1 cellular context compared by ENCODE assay signal in the genomic region with DNA sequence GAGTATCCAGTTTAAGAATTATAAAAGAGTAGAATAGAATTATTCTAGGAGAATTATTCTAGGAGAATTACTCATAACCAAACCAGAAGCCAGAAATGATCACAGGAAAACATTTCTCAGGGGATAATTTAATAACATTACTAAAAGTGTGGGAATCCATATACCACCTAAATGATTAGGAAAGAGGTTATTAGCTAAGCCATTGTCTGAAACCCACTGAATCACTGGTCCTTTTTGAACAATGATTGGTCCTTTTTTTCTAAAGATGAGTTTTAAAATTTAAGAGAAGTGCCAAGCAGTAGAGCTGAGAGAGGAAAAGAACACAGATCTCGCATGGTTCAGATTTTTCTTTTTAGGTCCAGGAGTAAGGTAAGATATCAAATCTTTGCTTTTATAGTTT.
TF ChIP-seq lines count a peak whose summit lies in the region.

A gene with protein sequence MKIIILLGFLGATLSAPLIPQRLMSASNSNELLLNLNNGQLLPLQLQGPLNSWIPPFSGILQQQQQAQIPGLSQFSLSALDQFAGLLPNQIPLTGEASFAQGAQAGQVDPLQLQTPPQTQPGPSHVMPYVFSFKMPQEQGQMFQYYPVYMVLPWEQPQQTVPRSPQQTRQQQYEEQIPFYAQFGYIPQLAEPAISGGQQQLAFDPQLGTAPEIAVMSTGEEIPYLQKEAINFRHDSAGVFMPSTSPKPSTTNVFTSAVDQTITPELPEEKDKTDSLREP (plus strand): TSS at position 301 of the 400 bp plus-strand sequence. CDS start 819 bp downstream, outside the sequence.

TF ChIP-seq in HepG2, 621 proteins besides CTCF, POLR2A, EP300 and RAD21:
- TF ChIP-seq, protein P1, sequence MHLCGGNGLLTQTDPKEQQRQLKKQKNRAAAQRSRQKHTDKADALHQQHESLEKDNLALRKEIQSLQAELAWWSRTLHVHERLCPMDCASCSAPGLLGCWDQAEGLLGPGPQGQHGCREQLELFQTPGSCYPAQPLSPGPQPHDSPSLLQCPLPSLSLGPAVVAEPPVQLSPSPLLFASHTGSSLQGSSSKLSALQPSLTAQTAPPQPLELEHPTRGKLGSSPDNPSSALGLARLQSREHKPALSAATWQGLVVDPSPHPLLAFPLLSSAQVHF (CRISPR knock-in tag; IDR thresholded peaks at IDR 0.05) = no peak
- TF ChIP-seq ZNF556 (CRISPR knock-in tag; IDR thresholded peaks at IDR 0.05; ENCODE audit: borderline replicate concordance) (no peak), ZNF232 (CRISPR knock-in tag; IDR thresholded peaks at IDR 0.05; ENCODE audit: borderline replicate concordance) (no peak), LCORL (IDR thresholded peaks at IDR 0.05) (no peak), LCORL (CRISPR knock-in tag; IDR thresholded peaks at IDR 0.05) (no peak), ZNF674 (CRISPR knock-in tag; IDR thresholded peaks at IDR 0.05; ENCODE audit: low read depth) (no peak), U2AF2 (IDR thresholded peaks at IDR 0.05; ENCODE audit: low read depth, low read length) (no peak)
- TF ChIP-seq, protein P2, sequence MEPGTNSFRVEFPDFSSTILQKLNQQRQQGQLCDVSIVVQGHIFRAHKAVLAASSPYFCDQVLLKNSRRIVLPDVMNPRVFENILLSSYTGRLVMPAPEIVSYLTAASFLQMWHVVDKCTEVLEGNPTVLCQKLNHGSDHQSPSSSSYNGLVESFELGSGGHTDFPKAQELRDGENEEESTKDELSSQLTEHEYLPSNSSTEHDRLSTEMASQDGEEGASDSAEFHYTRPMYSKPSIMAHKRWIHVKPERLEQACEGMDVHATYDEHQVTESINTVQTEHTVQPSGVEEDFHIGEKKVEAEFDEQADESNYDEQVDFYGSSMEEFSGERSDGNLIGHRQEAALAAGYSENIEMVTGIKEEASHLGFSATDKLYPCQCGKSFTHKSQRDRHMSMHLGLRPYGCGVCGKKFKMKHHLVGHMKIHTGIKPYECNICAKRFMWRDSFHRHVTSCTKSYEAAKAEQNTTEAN (CRISPR knock-in tag; conservative IDR thresholded peaks at IDR 0.05) = no peak
- TF ChIP-seq, protein P3, sequence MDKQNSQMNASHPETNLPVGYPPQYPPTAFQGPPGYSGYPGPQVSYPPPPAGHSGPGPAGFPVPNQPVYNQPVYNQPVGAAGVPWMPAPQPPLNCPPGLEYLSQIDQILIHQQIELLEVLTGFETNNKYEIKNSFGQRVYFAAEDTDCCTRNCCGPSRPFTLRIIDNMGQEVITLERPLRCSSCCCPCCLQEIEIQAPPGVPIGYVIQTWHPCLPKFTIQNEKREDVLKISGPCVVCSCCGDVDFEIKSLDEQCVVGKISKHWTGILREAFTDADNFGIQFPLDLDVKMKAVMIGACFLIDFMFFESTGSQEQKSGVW (CRISPR knock-in tag; IDR thresholded peaks at IDR 0.05; ENCODE audit: borderline replicate concordance) = no peak
- TF ChIP-seq, protein P4, sequence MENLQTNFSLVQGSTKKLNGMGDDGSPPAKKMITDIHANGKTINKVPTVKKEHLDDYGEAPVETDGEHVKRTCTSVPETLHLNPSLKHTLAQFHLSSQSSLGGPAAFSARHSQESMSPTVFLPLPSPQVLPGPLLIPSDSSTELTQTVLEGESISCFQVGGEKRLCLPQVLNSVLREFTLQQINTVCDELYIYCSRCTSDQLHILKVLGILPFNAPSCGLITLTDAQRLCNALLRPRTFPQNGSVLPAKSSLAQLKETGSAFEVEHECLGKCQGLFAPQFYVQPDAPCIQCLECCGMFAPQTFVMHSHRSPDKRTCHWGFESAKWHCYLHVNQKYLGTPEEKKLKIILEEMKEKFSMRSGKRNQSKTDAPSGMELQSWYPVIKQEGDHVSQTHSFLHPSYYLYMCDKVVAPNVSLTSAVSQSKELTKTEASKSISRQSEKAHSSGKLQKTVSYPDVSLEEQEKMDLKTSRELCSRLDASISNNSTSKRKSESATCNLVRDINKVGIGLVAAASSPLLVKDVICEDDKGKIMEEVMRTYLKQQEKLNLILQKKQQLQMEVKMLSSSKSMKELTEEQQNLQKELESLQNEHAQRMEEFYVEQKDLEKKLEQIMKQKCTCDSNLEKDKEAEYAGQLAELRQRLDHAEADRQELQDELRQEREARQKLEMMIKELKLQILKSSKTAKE (CRISPR knock-in tag; IDR thresholded peaks at IDR 0.05; ENCODE audit: borderline replicate concordance) = no peak
TF ChIP-seq in HepG2: peak in this region for 0.
